34 cellular contexts compared by ENCODE assay signal in the genomic region with DNA sequence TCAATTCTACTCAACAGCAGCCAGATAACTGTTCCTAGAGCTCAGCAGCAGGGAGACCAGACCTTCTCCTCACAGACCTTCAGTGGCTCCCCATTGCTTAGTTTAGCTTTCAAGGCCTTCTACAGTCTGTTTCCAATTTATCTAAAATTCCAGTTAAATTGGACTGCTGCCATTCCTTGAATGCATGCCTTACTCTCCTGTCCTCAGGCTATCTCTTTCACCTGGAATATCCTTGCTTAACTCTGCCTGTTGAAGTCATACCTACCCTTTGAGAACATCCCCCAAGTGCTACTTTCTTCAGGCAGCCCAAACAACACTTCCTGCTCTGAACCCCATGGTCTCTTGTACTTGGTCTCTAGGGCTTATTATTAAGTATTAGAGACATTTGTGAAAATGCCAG.
"Had no signal": no experiment of that assay in that cellular context is flagged by ENCODE, and none has a peak within 500 bp of the region (broad histone marks: within the 10 kb centered on the region; RNA-seq: fewer than 3 reads in every experiment).

No MANE protein-coding gene starts in this region.

- H3K9ac ChIP-seq: KMS-11 had no signal

- H3K27me3 ChIP-seq: MG63 had no signal

- H3K9me3 ChIP-seq: MG63 had no signal

- DNase-seq: Karpas-422, Kasumi-1, KG1, MG63, MM.1S, MV-4-11, NCI-H1048, NCI-H1092, NCI-H1092 treated with DMSO at 0.1 percent for 48 hours, NCI-H1105, NCI-H1105 treated with DMSO at 0.1 percent for 48 hours, NCI-H1417, NCI-H1417 treated with DMSO at 0.1 percent for 48 hours, NCI-H1436, NCI-H1436 treated with DMSO at 0.1 percent for 48 hours, NCI-H146, NCI-H1694, NCI-H1694 treated with DMSO at 0.1 percent for 48 hours, NCI-H187, NCI-H187 treated with DMSO at 0.1 percent for 48 hours, NCI-H1930, NCI-H2029, NCI-H2029 treated with DMSO at 0.1 percent for 48 hours, NCI-H2081, NCI-H2081 treated with DMSO at 0.1 percent for 48 hours, NCI-H2107, NCI-H2171, NCI-H2171 treated with DMSO at 0.1 percent for 48 hours, NCI-H2227 treated with DMSO at 0.1 percent for 48 hours, NCI-H345, NCI-H446, NCI-H446 treated with DMSO at 0.1 percent for 48 hours, NCI-H510A had no signal

- H3K36me3 ChIP-seq: MG63 had no signal

- H3K4me2 ChIP-seq: KMS-11 had no signal

- H3K4me3 ChIP-seq: MG63 had no signal

- H3K27ac ChIP-seq: KMS-11 had no signal
